In the genomic region with DNA sequence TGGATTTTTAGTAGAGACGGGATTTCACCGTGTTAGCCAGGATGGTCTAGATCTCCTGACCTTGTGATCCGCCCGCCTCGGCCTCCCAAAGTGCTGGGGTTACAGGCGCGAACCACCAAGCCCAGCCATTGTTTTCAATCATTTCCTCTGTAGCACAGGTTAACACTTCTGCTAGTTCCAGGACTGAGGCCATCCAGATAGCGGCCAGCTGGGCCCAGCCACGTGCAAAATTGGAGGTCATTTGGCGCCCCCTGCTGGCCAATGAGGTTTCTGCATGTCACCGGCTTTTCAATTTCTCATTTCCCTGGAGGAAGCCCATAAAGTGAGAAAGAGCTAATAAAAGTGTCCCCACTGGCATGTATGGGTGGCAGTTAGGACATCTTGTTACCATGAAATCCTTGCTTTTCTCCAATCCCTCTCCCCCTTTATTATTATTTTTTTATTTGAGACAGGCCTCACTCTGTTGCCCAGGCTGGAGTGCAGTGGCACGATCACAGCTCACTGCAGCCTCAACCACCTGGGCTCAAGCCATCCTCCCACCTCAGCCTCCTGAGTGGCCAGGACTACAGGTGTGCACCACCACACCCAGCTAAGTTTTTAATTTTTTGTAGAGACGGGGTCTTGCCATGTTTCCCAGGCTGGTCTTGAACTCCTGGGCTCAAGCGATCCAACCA, we compare ENCODE assay signal across 8 cellular contexts. TPM values are rescaled to one million over a fixed set of nuclear protein-coding genes. Genes with fewer than 3 reads are reported as not detected.
A peak's percentile ranks its signal among the peaks of the same experiment; 100 is the strongest.
DNase-seq lines count a peak whose midpoint lies in the region; ATAC-seq and TF ChIP-seq lines count a peak whose summit lies in the region.
"Not testable (repeated sequence)": the region's sequence is repeated elsewhere in the genome, so short reads cannot be mapped to it uniquely, and the experiment has no call there.

No MANE protein-coding gene starts in this region.

- not testable (repeated sequence) for H3K36me3 ChIP-seq in brain microvascular endothelial cell (replicated peaks); hepatocyte (replicated peaks; ENCODE audit: insufficient read depth, low read depth); vagina

- not testable (repeated sequence) for H4K20me1 ChIP-seq in hepatocyte (ENCODE audit: insufficient read depth, poor library complexity, severe bottlenecking)

- peak; percentile 59 for ATAC-seq in HG03571 (IDR thresholded peaks at IDR 0.05; ENCODE audit: unreplicated experiment)

- H2AFZ ChIP-seq in hepatocyte = not testable (repeated sequence)

- CTCF ChIA-PET in GM10248 (lab: Yijun Ruan, JAX) = interaction anchor here (0.7 to 13.4 kb wide), 46 partner anchors 11 to 812 kb away, joined by 3 to 220 read pairs (median 6); a partner anchor contains a TSS

- TF ChIP-seq POLR2A in vagina (IDR thresholded peaks at IDR 0.05) = not testable (repeated sequence)

- intact Hi-C loops in vagina (cut with DNase I) = loop anchor here (2.0 to 10.0 kb wide), 2 partner anchors 113 to 645 kb away; no protein-coding TSS in a partner anchor

- H3K27me3 ChIP-seq in brain microvascular endothelial cell (replicated peaks); hepatocyte; vagina: not testable (repeated sequence)

- 37% methylated on average over 14 of the region's 14 CpGs for WGBS in hepatocyte (ENCODE audit: low lambda C conversion rate, missing lambda C conversion rate)

- POLR2A ChIA-PET in GM10248 (lab: Yijun Ruan, JAX) = not testable (repeated sequence)

- peak; percentile 77 for TF ChIP-seq CTCF in GM10248 (IDR thresholded peaks at IDR 0.05; ENCODE audit: control extremely low read depth, extremely low read depth, low read depth, missing control alignments)
- TF ChIP-seq CTCF in brain microvascular endothelial cell (IDR thresholded peaks at IDR 0.05; ENCODE audit: low read depth, low read length, missing control alignments) = peak; percentile 83
- peak; percentile 95 for TF ChIP-seq CTCF in hepatocyte (IDR thresholded peaks at IDR 0.05; ENCODE audit: poor library complexity)
- TF ChIP-seq CTCF in retinal pigment epithelial cell (conservative IDR thresholded peaks at IDR 0.05; ENCODE audit: low read depth, low read length) = peak; percentile 75
- TF ChIP-seq CTCF in vagina (IDR thresholded peaks at IDR 0.05) = peak; percentile 95 to 98 (median 98)

- H3K79me2 ChIP-seq in hepatocyte = not testable (repeated sequence)

- DNase-seq in GM10248 (ENCODE audit: extremely low spot score) (peak; percentile 90), NCI-H524 treated with DMSO at 0.1 percent for 48 hours (lab: John Stamatoyannopoulos, UW) (peak; percentile 35), brain microvascular endothelial cell (peak; percentile 80), hepatocyte (ENCODE audit: low spot score) (peak; percentile 83)
- DNase-seq in activated CD4-positive, CD25-positive, alpha-beta regulatory T cell treated with anti-CD3 and anti-CD28 coated beads, Interleukin-2, amount 50 U/mL, for 16 hours (ENCODE audit: low read depth, low spot score) = peak; percentile 56
- not testable (repeated sequence) for DNase-seq in retinal pigment epithelial cell (ENCODE audit: low read depth); vagina (ENCODE audit: extremely low spot score in 2 of 2)

- H3K9me2 ChIP-seq in hepatocyte (replicated peaks; ENCODE audit: insufficient read depth) = not testable (repeated sequence)

- H3K4me2 ChIP-seq in hepatocyte = not testable (repeated sequence)

- not testable (repeated sequence) for H3K9me3 ChIP-seq in hepatocyte (ENCODE audit: low read depth); vagina

- H3K4me3 ChIP-seq in brain microvascular endothelial cell (ENCODE audit: low read depth, low read length); hepatocyte; retinal pigment epithelial cell (ENCODE audit: low read length); vagina: not testable (repeated sequence)

- in situ Hi-C loops in brain microvascular endothelial cell (cut with HindIII; ENCODE audit: low pct_ligation_motif_present, low sequenced_read_pairs) = not testable (repeated sequence)

- H3K27ac ChIP-seq in brain microvascular endothelial cell, hepatocyte, vagina: not testable (repeated sequence)

- H3K4me1 ChIP-seq in hepatocyte (ENCODE audit: insufficient read depth); vagina: not testable (repeated sequence)

RNA-seq across cellular contexts. Expression of a gene that starts 58.2 kb away (rescaled TPM):
- total RNA-seq in hepatocyte (61.2 and 62.4 TPM in 2 replicates), vagina (73.7 TPM)
- 74.5 and 82.7 TPM in 2 replicates for polyA plus RNA-seq in hepatocyte
